In the genomic region with DNA sequence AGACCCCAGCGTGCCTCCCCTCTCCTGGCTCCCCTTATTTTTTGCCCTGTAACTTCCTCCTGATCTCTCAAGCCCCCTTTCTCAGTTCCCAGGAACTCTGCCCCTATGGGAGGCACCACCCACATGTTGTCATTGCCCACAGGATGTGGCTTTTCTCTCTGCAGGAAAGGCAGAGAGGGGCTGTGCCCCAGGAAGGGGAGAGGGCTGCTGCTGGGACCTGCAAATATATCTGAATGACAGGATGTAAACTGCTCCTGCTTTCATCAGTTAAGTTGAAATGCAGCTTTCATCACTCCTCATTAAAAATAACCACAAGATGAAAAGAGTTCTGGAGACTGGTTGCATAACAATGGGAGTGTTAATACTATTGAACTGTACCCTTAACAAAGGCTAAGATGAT, we compare ENCODE assay signal across 1 cellular context.
TF ChIP-seq lines count a peak whose summit lies in the region.

No MANE protein-coding gene starts in this region.

TF ChIP-seq in IMR-90, 13 proteins besides CTCF, POLR2A, EP300 and RAD21 (continued from another document):
- TF ChIP-seq, protein P1, sequence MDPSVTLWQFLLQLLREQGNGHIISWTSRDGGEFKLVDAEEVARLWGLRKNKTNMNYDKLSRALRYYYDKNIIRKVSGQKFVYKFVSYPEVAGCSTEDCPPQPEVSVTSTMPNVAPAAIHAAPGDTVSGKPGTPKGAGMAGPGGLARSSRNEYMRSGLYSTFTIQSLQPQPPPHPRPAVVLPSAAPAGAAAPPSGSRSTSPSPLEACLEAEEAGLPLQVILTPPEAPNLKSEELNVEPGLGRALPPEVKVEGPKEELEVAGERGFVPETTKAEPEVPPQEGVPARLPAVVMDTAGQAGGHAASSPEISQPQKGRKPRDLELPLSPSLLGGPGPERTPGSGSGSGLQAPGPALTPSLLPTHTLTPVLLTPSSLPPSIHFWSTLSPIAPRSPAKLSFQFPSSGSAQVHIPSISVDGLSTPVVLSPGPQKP (IDR thresholded peaks at IDR 0.05; ENCODE audit: borderline replicate concordance, low read depth, low read length): no peak
- no peak for TF ChIP-seq SMC3 (IDR thresholded peaks at IDR 0.05; ENCODE audit: low read depth, low read length)
- TF ChIP-seq MXI1 (IDR thresholded peaks at IDR 0.05; ENCODE audit: borderline replicate concordance, low read depth, low read length): no peak
- TF ChIP-seq RCOR1 (IDR thresholded peaks at IDR 0.05; ENCODE audit: insufficient replicate concordance, low read length): no peak
- TF ChIP-seq CEBPB (IDR thresholded peaks at IDR 0.05; ENCODE audit: low read depth, low read length): no peak
